36 cellular contexts compared by ENCODE assay signal in the genomic region with DNA sequence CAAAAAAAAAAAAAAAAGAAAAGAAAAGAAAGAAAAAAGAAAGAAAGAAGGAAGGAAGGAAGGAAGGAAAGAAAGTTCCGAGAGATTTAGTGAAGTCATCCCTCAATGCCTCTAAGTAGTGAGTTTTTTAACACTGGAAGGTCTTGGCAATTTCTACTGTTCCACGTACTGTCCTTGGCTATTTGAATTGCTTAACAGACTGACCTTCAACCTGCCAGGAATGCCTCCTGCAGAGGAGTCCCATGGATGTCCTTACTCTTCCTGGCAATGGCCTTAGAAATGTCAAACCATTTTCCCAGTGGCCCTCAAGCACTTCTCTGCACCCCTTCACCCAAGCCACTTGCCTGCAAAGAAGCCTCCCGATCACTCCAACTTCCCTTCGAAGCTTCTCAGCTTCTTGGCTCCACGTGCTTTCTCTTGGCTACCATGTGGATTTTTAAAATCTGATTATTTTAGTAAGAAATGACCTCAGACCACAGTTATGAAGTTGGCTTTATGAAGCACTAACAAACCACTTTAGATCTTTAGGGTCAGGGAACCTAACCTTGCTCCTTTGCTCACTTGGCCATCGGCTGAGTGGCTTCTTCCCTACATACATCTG.
"Had no signal": no experiment of that assay in that cellular context is flagged by ENCODE, and none has a peak within 500 bp of the region (broad histone marks: within the 10 kb centered on the region; RNA-seq: fewer than 3 reads in every experiment).

No MANE protein-coding gene starts in this region.

- H3K27me3 Mint-ChIP-seq: activated naive CD8-positive, alpha-beta T cell; activated naive CD8-positive, alpha-beta T cell treated with anti-CD3 and anti-CD28 coated beads, Interleukin-2, amount 50 U/mL, for 24 hours; activated T-cell treated with anti-CD3 and anti-CD28 coated beads, Interleukin-2, amount 50 U/mL, for 24 hours; brain had no signal

- H3K4me2 ChIP-seq: SK-N-SH had no signal

- H3K36me3 Mint-ChIP-seq: activated naive CD8-positive, alpha-beta T cell; brain had no signal

- H3K9ac ChIP-seq: SK-N-SH had no signal

- DNase-seq: activated CD4-positive, alpha-beta T cell treated with anti-CD3 and anti-CD28 coated beads, Interleukin-2, amount 10 ng/mL, durations not matched to agents 24 days and 14 days; activated CD4-positive, alpha-beta T cell treated with anti-CD3 and anti-CD28 coated beads, Interleukin-2, amount 50 U/mL, for 4 hours; activated CD8-positive, alpha-beta T cell treated with anti-CD3 and anti-CD28 coated beads, Interleukin-2, amount 10 ng/mL, durations not matched to agents 7 days and 5 days; activated gamma-delta T cell; activated naive CD4-positive, alpha-beta T cell treated with Interleukin-2 at 50 U/mL for 16 hours; activated naive CD8-positive, alpha-beta T cell treated with anti-CD3 and anti-CD28 coated beads, Interleukin-2, amount 50 U/mL, for 24 hours; activated T-cell treated with anti-CD3 and anti-CD28 coated beads, Interleukin-2, amount 50 U/mL, for 24 hours; anterior cingulate cortex; central memory CD4-positive, alpha-beta T cell; Kasumi-1; KG1; MM.1S; MV-4-11; NCI-H1092; NCI-H1436 treated with DMSO at 0.1 percent for 48 hours; NCI-H1694 treated with DMSO at 0.1 percent for 48 hours; NCI-H2029 treated with DMSO at 0.1 percent for 48 hours; NCI-H2107; NCI-H2171; NCI-H510A; NCI-H526; NCI-H748 treated with DMSO at 0.1 percent for 48 hours; NK-92 treated with Interleukin-12 subunit alpha and Interleukin-12 subunit beta, amount 100 ng/mL, for 24 hours; PC-3; RPMI8226; SHP77 treated with DMSO at 0.1 percent for 48 hours; SK-N-SH had no signal

- H3K27ac Mint-ChIP-seq: activated CD4-positive, alpha-beta T cell treated with anti-CD3 and anti-CD28 coated beads, Interleukin-2, amount 10 ng/mL, durations not matched to agents 24 days and 14 days; activated CD8-positive, alpha-beta T cell treated with anti-CD3 and anti-CD28 coated beads, Interleukin-2, amount 10 ng/mL, durations not matched to agents 7 days and 5 days; activated naive CD8-positive, alpha-beta T cell; activated naive CD8-positive, alpha-beta T cell treated with anti-CD3 and anti-CD28 coated beads, Interleukin-2, amount 50 U/mL, for 24 hours; activated T-cell treated with anti-CD3 and anti-CD28 coated beads, Interleukin-2, amount 50 U/mL, for 24 hours; activated T-helper 2 cell treated with anti-CD3 and anti-CD28 coated beads, Interferon-gamma antibody, Interleukin-2, Interleukin-4, amounts not matched to agents 10 μg/mL and 5 μg/mL and 100 μg/mL, durations not matched to agents 14 hours and 24 hours and 36 hours; brain; IgD-negative memory B cell; T-helper 1 cell treated with Interleukin-12 subunit alpha and Interleukin-12 subunit beta and Interleukin-4 antibody, amounts not matched to agents 30 μg/mL and 1 μg/mL, for 36 hours; T-helper 2 cell treated with Interferon-gamma antibody and Interleukin-4, amounts not matched to agents 5 μg/mL and 100 μg/mL, for 36 hours had no signal

- H3K9me3 Mint-ChIP-seq: activated CD4-positive, alpha-beta T cell treated with anti-CD3 and anti-CD28 coated beads, Interleukin-2, amount 10 ng/mL, durations not matched to agents 24 days and 14 days; activated naive CD8-positive, alpha-beta T cell treated with anti-CD3 and anti-CD28 coated beads, Interleukin-2, amount 50 U/mL, for 24 hours; activated T-cell treated with anti-CD3 and anti-CD28 coated beads, Interleukin-2, amount 50 U/mL, for 24 hours; activated T-helper 2 cell treated with anti-CD3 and anti-CD28 coated beads, Interferon-gamma antibody, Interleukin-2, Interleukin-4, amounts not matched to agents 10 μg/mL and 5 μg/mL and 100 μg/mL, durations not matched to agents 14 hours and 24 hours and 36 hours; IgD-negative memory B cell; T-helper 1 cell treated with Interleukin-12 subunit alpha and Interleukin-12 subunit beta and Interleukin-4 antibody, amounts not matched to agents 30 μg/mL and 1 μg/mL, for 36 hours; T-helper 2 cell treated with Interferon-gamma antibody and Interleukin-4, amounts not matched to agents 5 μg/mL and 100 μg/mL, for 36 hours had no signal

- H3K4me3 Mint-ChIP-seq: activated CD4-positive, alpha-beta T cell treated with anti-CD3 and anti-CD28 coated beads, Interleukin-2, amount 10 ng/mL, durations not matched to agents 24 days and 14 days; activated CD8-positive, alpha-beta T cell treated with anti-CD3 and anti-CD28 coated beads, Interleukin-2, amount 10 ng/mL, durations not matched to agents 7 days and 5 days; activated naive CD8-positive, alpha-beta T cell; activated naive CD8-positive, alpha-beta T cell treated with anti-CD3 and anti-CD28 coated beads, Interleukin-2, amount 50 U/mL, for 24 hours; activated T-cell treated with anti-CD3 and anti-CD28 coated beads, Interleukin-2, amount 50 U/mL, for 24 hours; brain; IgD-negative memory B cell; T-helper 1 cell treated with Interleukin-12 subunit alpha and Interleukin-12 subunit beta and Interleukin-4 antibody, amounts not matched to agents 30 μg/mL and 1 μg/mL, for 36 hours; T-helper 2 cell treated with Interferon-gamma antibody and Interleukin-4, amounts not matched to agents 5 μg/mL and 100 μg/mL, for 36 hours had no signal

- H3K36me3 ChIP-seq: Peyer's patch, SJSA1 had no signal

- H3K4me3 ChIP-seq: Peyer's patch, SJSA1 had no signal

- H3K27ac ChIP-seq: Peyer's patch, SJSA1 had no signal

- H3K27me3 ChIP-seq: Peyer's patch, SJSA1 had no signal

- H3K9me3 ChIP-seq: Peyer's patch, SJSA1, SK-N-SH had no signal

- H3K4me1 Mint-ChIP-seq: activated CD4-positive, alpha-beta T cell treated with anti-CD3 and anti-CD28 coated beads, Interleukin-2, amount 10 ng/mL, durations not matched to agents 24 days and 14 days; activated naive CD8-positive, alpha-beta T cell treated with anti-CD3 and anti-CD28 coated beads, Interleukin-2, amount 50 U/mL, for 24 hours; IgD-negative memory B cell had no signal

- ATAC-seq: activated CD8-positive, alpha-beta T cell treated with anti-CD3 and anti-CD28 coated beads, Interleukin-2, amount 10 ng/mL, durations not matched to agents 7 days and 5 days; activated naive CD8-positive, alpha-beta T cell treated with anti-CD3 and anti-CD28 coated beads, Interleukin-2, amount 50 U/mL, for 24 hours; PC-3 had no signal

- FAIRE-seq: TTC549 had no signal
